31 cellular contexts compared by ENCODE assay signal in genomic region chr2:9292426-9292825, GRCh38.
"Had no signal": no experiment of that assay in that cellular context is flagged by ENCODE, and none has a peak within 500 bp of the region (broad histone marks: within the 10 kb centered on the region; RNA-seq: fewer than 3 reads in every experiment).

No MANE protein-coding gene starts in this region.

- H3K27ac ChIP-seq: body of pancreas, SK-N-MC had no signal

- DNase-seq: activated CD4-positive, alpha-beta T cell treated with anti-CD3 and anti-CD28 coated beads for 36 hours; activated CD4-positive, alpha-beta T cell treated with anti-CD3 and anti-CD28 coated beads, Interleukin-2, amount 10 ng/mL, durations not matched to agents 7 days and 5 days; activated CD4-positive, alpha-beta T cell treated with anti-CD3 and anti-CD28 coated beads, Interleukin-2, amount 50 U/mL, for 48 hours; activated CD8-positive, alpha-beta T cell treated with anti-CD3 and anti-CD28 coated beads, Interleukin-2, amount 10 ng/mL, durations not matched to agents 7 days and 5 days; activated gamma-delta T cell; activated naive CD4-positive, alpha-beta T cell treated with Interleukin-2 at 50 U/mL for 16 hours; activated naive CD8-positive, alpha-beta T cell treated with anti-CD3 and anti-CD28 coated beads, Interleukin-2, amount 10 ng/mL, durations not matched to agents 7 days and 5 days; activated T-cell treated with anti-CD3 and anti-CD28 coated beads, Interleukin-2, amount 50 U/mL, for 24 hours; amygdala; body of pancreas; central memory CD4-positive, alpha-beta T cell; Karpas-422; KBM-7; MM.1S; MV-4-11; NCI-H1092; NCI-H1436 treated with DMSO at 0.1 percent for 48 hours; NCI-H1694 treated with DMSO at 0.1 percent for 48 hours; NCI-H2029; NCI-H345; NCI-H524 treated with DMSO at 0.1 percent for 48 hours; PC-3; SHP77; SJCRH30 had no signal

- H3K4me1 Mint-ChIP-seq: activated CD4-positive, alpha-beta T cell treated with anti-CD3 and anti-CD28 coated beads for 36 hours; activated CD4-positive, alpha-beta T cell treated with anti-CD3 and anti-CD28 coated beads, Interleukin-2, amount 10 ng/mL, durations not matched to agents 7 days and 5 days; activated naive CD4-positive, alpha-beta T cell treated with anti-CD3 and anti-CD28 coated beads, Interleukin-2, amount 50 U/mL, for 24 hours; activated naive CD8-positive, alpha-beta T cell treated with anti-CD3 and anti-CD28 coated beads, Interleukin-2, amount 10 ng/mL, durations not matched to agents 7 days and 5 days had no signal

- H3K4me1 ChIP-seq: body of pancreas had no signal

- H3K4me3 Mint-ChIP-seq: activated CD4-positive, alpha-beta T cell treated with anti-CD3 and anti-CD28 coated beads for 36 hours; activated CD4-positive, alpha-beta T cell treated with anti-CD3 and anti-CD28 coated beads, Interleukin-2, amount 10 ng/mL, durations not matched to agents 7 days and 5 days; activated CD8-positive, alpha-beta T cell treated with anti-CD3 and anti-CD28 coated beads, Interleukin-2, amount 10 ng/mL, durations not matched to agents 7 days and 5 days; activated naive CD4-positive, alpha-beta T cell treated with anti-CD3 and anti-CD28 coated beads, Interleukin-2, amount 50 U/mL, for 24 hours; activated naive CD8-positive, alpha-beta T cell treated with anti-CD3 and anti-CD28 coated beads, Interleukin-2, amount 10 ng/mL, durations not matched to agents 7 days and 5 days; activated T-cell treated with anti-CD3 and anti-CD28 coated beads, Interleukin-2, amount 50 U/mL, for 24 hours; T-helper 1 cell treated with Interleukin-12 subunit alpha and Interleukin-12 subunit beta and Interleukin-4 antibody, amounts not matched to agents 30 μg/mL and 1 μg/mL, for 36 hours; T-helper 2 cell treated with Interferon-gamma antibody and Interleukin-4, amounts not matched to agents 5 μg/mL and 100 μg/mL, for 36 hours; WTC11 had no signal

- ATAC-seq: activated CD4-positive, alpha-beta T cell treated with anti-CD3 and anti-CD28 coated beads for 36 hours; activated CD4-positive, CD25-positive, alpha-beta regulatory T cell treated with anti-CD3 and anti-CD28 coated beads, Interleukin-2, amount 50 U/mL, for 24 hours; activated CD8-positive, alpha-beta T cell treated with anti-CD3 and anti-CD28 coated beads, Interleukin-2, amount 10 ng/mL, durations not matched to agents 7 days and 5 days; body of pancreas; PC-3; WTC11 had no signal

- H3K27me3 ChIP-seq: body of pancreas, SJCRH30 had no signal

- H3K36me3 ChIP-seq: SJCRH30 had no signal

- H3K27ac Mint-ChIP-seq: activated CD4-positive, alpha-beta T cell treated with anti-CD3 and anti-CD28 coated beads for 36 hours; activated CD4-positive, alpha-beta T cell treated with anti-CD3 and anti-CD28 coated beads, Interleukin-2, amount 10 ng/mL, durations not matched to agents 7 days and 5 days; activated CD8-positive, alpha-beta T cell treated with anti-CD3 and anti-CD28 coated beads, Interleukin-2, amount 10 ng/mL, durations not matched to agents 7 days and 5 days; activated naive CD4-positive, alpha-beta T cell treated with anti-CD3 and anti-CD28 coated beads, Interleukin-2, amount 50 U/mL, for 24 hours; activated naive CD8-positive, alpha-beta T cell treated with anti-CD3 and anti-CD28 coated beads, Interleukin-2, amount 10 ng/mL, durations not matched to agents 7 days and 5 days; activated T-cell treated with anti-CD3 and anti-CD28 coated beads, Interleukin-2, amount 50 U/mL, for 24 hours; activated T-helper 2 cell treated with anti-CD3 and anti-CD28 coated beads, Interferon-gamma antibody, Interleukin-2, Interleukin-4, amounts not matched to agents 10 μg/mL and 5 μg/mL and 100 μg/mL, durations not matched to agents 14 hours and 24 hours and 36 hours; T-helper 1 cell treated with Interleukin-12 subunit alpha and Interleukin-12 subunit beta and Interleukin-4 antibody, amounts not matched to agents 30 μg/mL and 1 μg/mL, for 36 hours; T-helper 2 cell treated with Interferon-gamma antibody and Interleukin-4, amounts not matched to agents 5 μg/mL and 100 μg/mL, for 36 hours; WTC11 had no signal

- H3K9me3 ChIP-seq: body of pancreas, SJCRH30 had no signal

- H3K27me3 Mint-ChIP-seq: activated CD4-positive, alpha-beta T cell treated with anti-CD3 and anti-CD28 coated beads for 36 hours had no signal

- H3K36me3 Mint-ChIP-seq: activated naive CD4-positive, alpha-beta T cell treated with anti-CD3 and anti-CD28 coated beads, Interleukin-2, amount 50 U/mL, for 24 hours; activated naive CD8-positive, alpha-beta T cell treated with anti-CD3 and anti-CD28 coated beads, Interleukin-2, amount 10 ng/mL, durations not matched to agents 7 days and 5 days; WTC11 had no signal

- H3K9me3 Mint-ChIP-seq: activated CD4-positive, alpha-beta T cell treated with anti-CD3 and anti-CD28 coated beads, Interleukin-2, amount 10 ng/mL, durations not matched to agents 7 days and 5 days; activated naive CD4-positive, alpha-beta T cell treated with anti-CD3 and anti-CD28 coated beads, Interleukin-2, amount 50 U/mL, for 24 hours; activated naive CD8-positive, alpha-beta T cell treated with anti-CD3 and anti-CD28 coated beads, Interleukin-2, amount 10 ng/mL, durations not matched to agents 7 days and 5 days; activated T-cell treated with anti-CD3 and anti-CD28 coated beads, Interleukin-2, amount 50 U/mL, for 24 hours; activated T-helper 2 cell treated with anti-CD3 and anti-CD28 coated beads, Interferon-gamma antibody, Interleukin-2, Interleukin-4, amounts not matched to agents 10 μg/mL and 5 μg/mL and 100 μg/mL, durations not matched to agents 14 hours and 24 hours and 36 hours; T-helper 1 cell treated with Interleukin-12 subunit alpha and Interleukin-12 subunit beta and Interleukin-4 antibody, amounts not matched to agents 30 μg/mL and 1 μg/mL, for 36 hours; T-helper 2 cell treated with Interferon-gamma antibody and Interleukin-4, amounts not matched to agents 5 μg/mL and 100 μg/mL, for 36 hours; WTC11 had no signal

- H3K4me3 ChIP-seq: body of pancreas, SJCRH30, SK-N-MC had no signal
